In the genomic region with DNA sequence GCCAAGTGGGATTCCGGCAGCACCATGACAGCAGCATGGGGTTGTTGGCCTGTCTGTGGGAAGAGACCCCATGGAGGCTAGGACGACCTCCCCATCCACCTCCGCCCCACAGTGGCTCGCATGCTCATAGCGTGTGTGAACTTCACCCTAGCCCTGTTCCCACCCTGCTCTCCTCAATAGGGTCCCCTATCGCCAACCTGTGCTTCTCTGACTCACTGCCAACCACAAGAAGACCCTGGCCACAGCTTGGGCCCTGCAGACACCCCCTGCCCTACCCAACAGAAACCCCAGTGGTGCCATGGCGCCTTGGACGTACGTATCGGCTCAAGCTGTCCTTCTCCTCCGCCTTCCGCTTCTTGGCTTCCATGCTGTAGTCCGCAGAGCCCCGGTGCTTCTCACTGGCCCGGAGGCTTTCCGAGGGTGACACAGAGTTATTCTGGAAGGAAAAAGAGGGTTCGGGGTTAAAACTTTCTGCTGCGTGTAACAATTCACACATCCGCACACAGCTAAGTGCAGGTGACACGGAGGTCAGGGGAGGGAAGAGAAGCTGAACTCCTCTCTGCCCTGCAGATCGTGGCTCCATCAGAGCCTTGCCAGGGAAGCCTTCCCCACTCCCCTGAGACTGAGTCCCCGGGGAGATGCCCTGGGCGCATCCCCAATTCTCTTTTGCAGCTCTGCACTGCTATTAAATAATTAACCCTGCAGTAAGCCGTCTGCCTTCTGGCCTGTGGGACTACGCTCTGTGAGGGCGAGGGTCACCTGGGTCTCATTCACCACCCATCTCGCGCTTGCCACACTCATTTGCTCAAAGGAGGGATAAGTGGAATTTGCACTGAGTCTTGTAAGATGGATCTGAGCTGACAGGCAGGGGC, we compare ENCODE assay signal across 16 cellular contexts. TPM values are rescaled to one million over a fixed set of nuclear protein-coding genes. Genes with fewer than 3 reads are reported as not detected.
DNase-seq lines count a peak whose midpoint lies in the region; ATAC-seq and TF ChIP-seq lines count a peak whose summit lies in the region.
"Had no signal": no experiment of that assay in that cellular context is flagged by ENCODE, and none has a peak within 500 bp of the region (broad histone marks: within the 10 kb centered on the region; RNA-seq: fewer than 3 reads in every experiment).

No MANE protein-coding gene starts in this region.

- H3K4me1 ChIP-seq in BE2C (peaks cover 37% of the 10 kb centered on the region), lower lobe of right lung (peaks cover 24% of the 10 kb centered on the region), right cardiac atrium (ENCODE audit: control insufficient read depth, insufficient read depth, low read length) (peaks cover 2% of the 10 kb centered on the region)

- H3K4me1 Mint-ChIP-seq in IgD-negative memory B cell: peaks cover 0 to 4% (median 3%) of the 10 kb centered on the region in 3 donors
- H3K4me1 Mint-ChIP-seq: CD8-positive, alpha-beta memory T cell had no signal

- no peak for ATAC-seq in lower lobe of right lung
- ATAC-seq in right cardiac atrium: no peak
- no peak for ATAC-seq in HG03460 (IDR thresholded peaks at IDR 0.05; ENCODE audit: unreplicated experiment)

- WGBS in right cardiac atrium: 90% methylated on average over 28 of the region's 28 CpGs

- H3K27me3 Mint-ChIP-seq in IgD-negative memory B cell: no peaks in the 10 kb centered on the region
- H3K27me3 Mint-ChIP-seq: CD8-positive, alpha-beta memory T cell had no signal

- no peaks in the 10 kb centered on the region for H3K9me3 Mint-ChIP-seq in IgD-negative memory B cell
- H3K9me3 Mint-ChIP-seq: CD8-positive, alpha-beta memory T cell; HFFc6 had no signal

- H3K36me3 Mint-ChIP-seq in IgD-negative memory B cell: peaks cover 7% of the 10 kb centered on the region

- H3K27ac Mint-ChIP-seq in IgD-negative memory B cell: peak overlapping the region in 2 of 3 donors; percentile 31 to 88
- H3K27ac Mint-ChIP-seq: HFFc6 had no signal

- no peak overlapping the region for H3K4me3 Mint-ChIP-seq in IgD-negative memory B cell
- H3K4me3 Mint-ChIP-seq: HFFc6 had no signal

- H3K36me3 ChIP-seq in BE2C (peaks cover 55% of the 10 kb centered on the region), lower lobe of right lung (peaks cover 100% of the 10 kb centered on the region)

- H3K27ac ChIP-seq in lower lobe of right lung (no peak overlapping the region), right cardiac atrium (ENCODE audit: low read length) (no peak overlapping the region)
- H3K27ac ChIP-seq: HL-60 had no signal

- H3K9me3 ChIP-seq in BE2C (no peaks in the 10 kb centered on the region), lower lobe of right lung (no peaks in the 10 kb centered on the region), right cardiac atrium (ENCODE audit: control insufficient read depth, low read length) (no peaks in the 10 kb centered on the region)

- H3K4me3 ChIP-seq in BE2C (ENCODE audit: low read depth, low read length) (no peak overlapping the region), lower lobe of right lung (no peak overlapping the region), right cardiac atrium (ENCODE audit: low read length) (no peak overlapping the region)

- DNase-seq in BE2C (peak; percentile 29), lower lobe of right lung (peak; percentile 30), retina (peak; percentile 76), NCI-H2227 (lab: John Stamatoyannopoulos, UW; ENCODE audit: unreplicated experiment) (no peak), right cardiac atrium (no peak)
- DNase-seq: ACHN, DMS153, HFFc6, KG1, NCI-H1048, NCI-H1694, Right ventricle myocardium superior had no signal

- intact Hi-C loops in lower lobe of right lung (cut with DNase I) (no loop called here), right cardiac atrium (cut with DNase I) (no loop called here)

- TF ChIP-seq CTCF in BE2C (IDR thresholded peaks at IDR 0.05; ENCODE audit: low read depth, low read length): no peak
- no peak for TF ChIP-seq CTCF in lower lobe of right lung (IDR thresholded peaks at IDR 0.05)

- H3K27me3 ChIP-seq in BE2C (no peaks in the 10 kb centered on the region), lower lobe of right lung (ENCODE audit: low read depth) (no peaks in the 10 kb centered on the region), right cardiac atrium (ENCODE audit: control insufficient read depth, insufficient read depth) (no peaks in the 10 kb centered on the region)

RNA-seq across cellular contexts. Expression of a gene that starts 37.3 kb away (rescaled TPM):
- polyA plus RNA-seq in BE2C (2012; ENCODE audit: insufficient read depth, insufficient read length, low read depth): 57.2 TPM
- polyA plus RNA-seq in IgD-negative memory B cell (88.7 TPM), right cardiac atrium (10.7 TPM)
- total RNA-seq in lower lobe of right lung (63.7 TPM), right cardiac atrium (10 to 100 TPM; 20.6 to 35.4 (median 27.4) TPM)

Comparison
In these comparisons a context has a peak if more than half of its experiments do, and no peak if none do; other contexts are left out.
1. DNase-seq: peak in BE2C (single experiment), lower lobe of right lung (single experiment) and retina (single experiment); none in NCI-H2227 (single experiment) and right cardiac atrium (0 of 3).